ENCODE assay signal across 8 cellular contexts in the genomic region with DNA sequence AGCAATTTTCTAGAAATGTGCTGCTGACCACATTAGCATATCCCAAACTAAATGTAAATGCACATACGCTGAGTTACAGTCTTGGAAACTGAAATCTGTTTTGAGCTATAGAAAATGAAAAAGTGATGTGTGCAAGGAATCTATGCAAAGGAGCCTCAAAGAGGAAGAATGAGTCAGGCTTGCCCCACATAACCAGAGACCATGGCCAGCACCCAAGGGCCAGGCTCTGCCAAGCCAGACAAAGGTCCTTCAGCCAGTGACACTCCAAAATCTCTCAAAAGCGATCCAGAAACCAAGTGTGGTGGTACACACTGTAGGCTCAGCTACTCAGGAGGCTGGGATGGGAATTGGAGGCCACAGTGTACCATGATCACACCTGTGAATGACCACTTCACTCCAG.
A peak's percentile ranks its signal among the peaks of the same experiment; 100 is the strongest.
DNase-seq lines count a peak whose midpoint lies in the region; ATAC-seq and TF ChIP-seq lines count a peak whose summit lies in the region.

No MANE protein-coding gene starts in this region.

- peak; percentile 74 for ATAC-seq in GM21526 (IDR thresholded peaks at IDR 0.05; ENCODE audit: low FRiP score, unreplicated experiment)

- TF ChIP-seq CTCF in GM13976 (IDR thresholded peaks at IDR 0.05; ENCODE audit: borderline replicate concordance, control extremely low read depth, extremely low read depth, insufficient read depth, missing control alignments): no peak

- H3K27me3 Mint-ChIP-seq in activated naive CD8-positive, alpha-beta T cell treated with anti-CD3 and anti-CD28 coated beads for 36 hours: no peaks in the 10 kb centered on the region

- in situ Hi-C loops in GM13976 (cut with MboI; ENCODE audit: low sequenced_read_pairs, unreplicated experiment): no loop called here

- H3K27ac Mint-ChIP-seq in activated naive CD8-positive, alpha-beta T cell treated with anti-CD3 and anti-CD28 coated beads for 36 hours: peak overlapping the region; percentile 80

- H3K4me3 Mint-ChIP-seq in activated naive CD8-positive, alpha-beta T cell treated with anti-CD3 and anti-CD28 coated beads for 36 hours: no peak overlapping the region

- no peaks in the 10 kb centered on the region for H3K9me3 Mint-ChIP-seq in activated naive CD8-positive, alpha-beta T cell treated with anti-CD3 and anti-CD28 coated beads for 36 hours

- H3K36me3 Mint-ChIP-seq in activated naive CD8-positive, alpha-beta T cell treated with anti-CD3 and anti-CD28 coated beads for 36 hours: peaks cover 1% of the 10 kb centered on the region

- DNase-seq in GM13976 (ENCODE audit: low spot score) (peak; percentile 77), HT1080 (ENCODE audit: low read depth) (peak; percentile 60), mesenteric fat pad (ENCODE audit: low spot score) (peak; percentile 81), NCI-H510A treated with DMSO at 0.1 percent for 48 hours (lab: John Stamatoyannopoulos, UW) (no peak), OCI-M2 (lab: John Stamatoyannopoulos, UW; ENCODE audit: unreplicated experiment) (no peak), NCI-H526 (lab: John Stamatoyannopoulos, UW) (no peak)
- DNase-seq in activated naive CD8-positive, alpha-beta T cell treated with anti-CD3 and anti-CD28 coated beads for 36 hours: peak; percentile 27

- peaks cover 47% of the 10 kb centered on the region for H3K4me1 Mint-ChIP-seq in activated naive CD8-positive, alpha-beta T cell treated with anti-CD3 and anti-CD28 coated beads for 36 hours

Comparison
In these comparisons a context has a peak if more than half of its experiments do, and no peak if none do; other contexts are left out.
1. DNase-seq: peak in GM13976 (single experiment), HT1080 (single experiment), activated naive CD8-positive, alpha-beta T cell treated with anti-CD3 and anti-CD28 coated beads for 36 hours (single experiment) and mesenteric fat pad (single experiment); none in NCI-H510A treated with DMSO at 0.1 percent for 48 hours (single experiment), OCI-M2 (single experiment) and NCI-H526 (0 of 2).